ENCODE assay signal across 18 cellular contexts in the genomic region with DNA sequence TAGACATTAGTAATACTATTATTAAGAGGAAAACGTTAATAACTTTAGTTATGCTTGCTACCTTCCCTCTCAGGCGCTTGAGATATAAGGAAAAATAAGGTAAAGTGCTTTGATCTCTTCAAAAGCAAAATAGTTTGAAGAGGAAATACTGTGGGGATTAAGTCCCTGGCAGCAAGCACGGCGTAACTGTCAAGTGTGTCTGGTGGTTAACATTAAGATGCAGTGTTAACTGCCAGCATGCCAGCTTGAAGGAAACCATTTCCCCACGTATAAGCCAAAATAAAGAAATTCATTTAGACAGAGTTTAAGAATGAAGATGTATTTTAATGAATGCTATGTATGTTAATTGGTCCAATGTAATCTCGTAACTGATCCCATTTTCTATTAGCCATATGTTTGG. TPM values are rescaled to one million over a fixed set of nuclear protein-coding genes. Genes with fewer than 3 reads are reported as not detected.
DNase-seq lines count a peak whose midpoint lies in the region; ATAC-seq, FAIRE-seq and TF ChIP-seq lines count a peak whose summit lies in the region.
"Had no signal": no experiment of that assay in that cellular context is flagged by ENCODE, and none has a peak within 500 bp of the region (broad histone marks: within the 10 kb centered on the region; RNA-seq: fewer than 3 reads in every experiment).

No MANE protein-coding gene starts in this region.

- DNase-seq in AML-193 (lab: John Stamatoyannopoulos, UW) (peak; percentile 16 to 26), DMS79 (lab: John Stamatoyannopoulos, UW) (peak; percentile 68), NCI-H524 treated with DMSO at 0.1 percent for 48 hours (lab: John Stamatoyannopoulos, UW) (peak; percentile 68), tibial nerve (ENCODE audit: low spot score in 2 of 2) (no peak), D341Med (ENCODE audit: low spot score) (no peak), left cardiac atrium (no peak)
- DNase-seq: Caco-2; CD4-positive, CD25-positive, alpha-beta regulatory T cell; GDM1; GM23248; HCEC 1CT; NCI-H1436; NCI-H2029; SHP77 had no signal

- H3K9me3 ChIP-seq in tibial nerve, result no peaks in the 10 kb centered on the region
- H3K9me3 ChIP-seq: Caco-2 had no signal

- H3K4me3 ChIP-seq in tibial nerve, result no peak overlapping the region
- H3K4me3 ChIP-seq: GM12878, GM23248 had no signal

- intact Hi-C loops in left cardiac atrium (cut with DNase I), result no loop called here

- H3K36me3 ChIP-seq in tibial nerve, result no peaks in the 10 kb centered on the region

- WGBS in tibial nerve, 2 donors, result 74 to 79% methylated on average over 6 of the region's 6 CpGs

- H3K27ac ChIP-seq in tibial nerve, result no peak overlapping the region
- H3K27ac ChIP-seq: GM23248 had no signal

- H3K27me3 ChIP-seq in tibial nerve, result no peaks in the 10 kb centered on the region

- TF ChIP-seq POLR2A in tibial nerve (IDR thresholded peaks at IDR 0.05), result no peak

- TF ChIP-seq EP300 in tibial nerve (IDR thresholded peaks at IDR 0.05), result no peak

- FAIRE-seq in colon (lab: Jason Lieb, UNC), result peak; percentile 45
- FAIRE-seq: GM12878, RCC 7860 had no signal

- peaks cover 0 to 39% (median 5%) of the 10 kb centered on the region in 4 donors for H3K4me1 ChIP-seq in tibial nerve
- H3K4me1 ChIP-seq: Caco-2 had no signal

- ATAC-seq in GM19452 (IDR thresholded peaks at IDR 0.05; ENCODE audit: unreplicated experiment), result no peak
- no peak for ATAC-seq in left cardiac atrium
- ATAC-seq: GM12878 had no signal

- TF ChIP-seq CTCF in tibial nerve (IDR thresholded peaks at IDR 0.05), result no peak

RNA-seq across cellular contexts. Expression of gene PELI2, which starts 31.8 kb away (rescaled TPM):
- total RNA-seq in tibial nerve (10 to 100 TPM; 20.1 to 42.3 (median 35.1) TPM), left cardiac atrium (1 to 10 TPM; 3.0 to 3.7 TPM)

Comparison
In these comparisons a context has a peak if more than half of its experiments do, and no peak if none do; other contexts are left out.
1. DNase-seq: peak in AML-193 (2 of 2), DMS79 (single experiment) and NCI-H524 treated with DMSO at 0.1 percent for 48 hours (single experiment); none in tibial nerve (0 of 2), D341Med (single experiment) and left cardiac atrium (single experiment).
2. RNA of gene PELI2, which starts 31.8 kb away (total RNA-seq): 20.1 to 42.3 TPM in tibial nerve; 3.0 to 3.7 TPM in left cardiac atrium; every median in the first group is over 4 times any median in the second.